In genomic region chr7:424961-425793, GRCh38 we compare ENCODE assay signal across 17 cellular contexts.
DNase-seq lines count a peak whose midpoint lies in the region; ATAC-seq and TF ChIP-seq lines count a peak whose summit lies in the region.
"Had no signal": no experiment of that assay in that cellular context is flagged by ENCODE, and none has a peak within 500 bp of the region (broad histone marks: within the 10 kb centered on the region; RNA-seq: fewer than 3 reads in every experiment).

No MANE protein-coding gene starts in this region.

- DNase-seq in AG20443 (ENCODE audit: low spot score): peak; percentile 72
- peak; percentile 47 to 82 for DNase-seq in ascending aorta (ENCODE audit: low spot score in 2 of 2)
- DNase-seq in heart left ventricle: peak in 1 of 5 donors; percentile 61
- peak; percentile 75 for DNase-seq in pons (ENCODE audit: low spot score)
- DNase-seq in KG1 (lab: John Stamatoyannopoulos, UW): no peak
- no peak for DNase-seq in effector memory CD8-positive, alpha-beta T cell
- DNase-seq in activated CD4-positive, CD25-positive, alpha-beta regulatory T cell treated with anti-CD3 and anti-CD28 coated beads, Interleukin-2, amount 50 U/mL, for 72 hours: no peak
- DNase-seq: activated gamma-delta T cell, DMS53, H9, KBM-7, PC-3, SW 1271 had no signal

- H3K27me3 ChIP-seq in ascending aorta (no peaks in the 10 kb centered on the region), heart left ventricle (peaks cover 0 to 13% (median 0%) of the 10 kb centered on the region in 9 donors)

- H3K27me3 Mint-ChIP-seq in effector memory CD8-positive, alpha-beta T cell: no peaks in the 10 kb centered on the region
- H3K27me3 Mint-ChIP-seq: natural killer cell treated with Interleukin-12 subunit alpha and Interleukin-12 subunit beta and Interleukin-15 and Interleukin-18, amount 100 ng/mL, for 72 hours; stimulated activated naive CD8-positive, alpha-beta T cell treated with anti-CD3 and anti-CD28 coated beads, Interleukin-15, Interleukin-2, amounts not matched to agents 100 ng/mL and 50 ng/mL, for 24 hours had no signal

- no peaks in the 10 kb centered on the region for H3K36me3 Mint-ChIP-seq in effector memory CD8-positive, alpha-beta T cell (ENCODE audit: insufficient read depth)
- H3K36me3 Mint-ChIP-seq: natural killer cell treated with Interleukin-12 subunit alpha and Interleukin-12 subunit beta and Interleukin-15 and Interleukin-18, amount 100 ng/mL, for 72 hours had no signal

- ATAC-seq in heart left ventricle (peak in 3 of 4 donors; percentile 6 to 45 (median 41)), HG03175 (IDR thresholded peaks at IDR 0.05; ENCODE audit: unreplicated experiment) (no peak)
- ATAC-seq in effector memory CD8-positive, alpha-beta T cell (replicated peaks): no peak
- ATAC-seq: PC-3 had no signal

- H3K27ac ChIP-seq in ascending aorta (no peak overlapping the region), heart left ventricle (no peak overlapping the region)
- H3K27ac ChIP-seq: VCaP had no signal

- H3K4me1 ChIP-seq in ascending aorta: peaks cover 8 to 18% of the 10 kb centered on the region in 2 donors
- peaks cover 0 to 15% (median 2%) of the 10 kb centered on the region in 12 donors for H3K4me1 ChIP-seq in heart left ventricle

- H3K4me1 Mint-ChIP-seq in effector memory CD8-positive, alpha-beta T cell (ENCODE audit: low read depth in 2 of 2): no peaks in the 10 kb centered on the region

- peak overlapping the region in 1 of 2 donors; percentile 20 for H3K4me3 ChIP-seq in ascending aorta
- peak overlapping the region in 1 of 12 donors; percentile 10 for H3K4me3 ChIP-seq in heart left ventricle

- TF ChIP-seq CTCF in ascending aorta (IDR thresholded peaks at IDR 0.05): no peak
- no peak for TF ChIP-seq CTCF in heart left ventricle (IDR thresholded peaks at IDR 0.05)

- no peaks in the 10 kb centered on the region for H3K36me3 ChIP-seq in ascending aorta
- no peaks in the 10 kb centered on the region for H3K36me3 ChIP-seq in heart left ventricle

- no peak for TF ChIP-seq POLR2A in heart left ventricle (IDR thresholded peaks at IDR 0.05)

- no peak overlapping the region for H3K4me3 Mint-ChIP-seq in effector memory CD8-positive, alpha-beta T cell
- H3K4me3 Mint-ChIP-seq: H9; natural killer cell treated with Interleukin-12 subunit alpha and Interleukin-12 subunit beta and Interleukin-15 and Interleukin-18, amount 100 ng/mL, for 72 hours; stimulated activated naive CD8-positive, alpha-beta T cell treated with anti-CD3 and anti-CD28 coated beads, Interleukin-15, Interleukin-2, amounts not matched to agents 100 ng/mL and 50 ng/mL, for 24 hours had no signal

- intact Hi-C loops in ascending aorta (cut with DNase I): no loop called here
- intact Hi-C loops in heart left ventricle (cut with DNase I): no loop called here

- no peaks in the 10 kb centered on the region for H3K9me3 Mint-ChIP-seq in effector memory CD8-positive, alpha-beta T cell
- H3K9me3 Mint-ChIP-seq: natural killer cell treated with Interleukin-12 subunit alpha and Interleukin-12 subunit beta and Interleukin-15 and Interleukin-18, amount 100 ng/mL, for 72 hours; stimulated activated naive CD8-positive, alpha-beta T cell treated with anti-CD3 and anti-CD28 coated beads, Interleukin-15, Interleukin-2, amounts not matched to agents 100 ng/mL and 50 ng/mL, for 24 hours had no signal

- no peak overlapping the region for H3K27ac Mint-ChIP-seq in effector memory CD8-positive, alpha-beta T cell
- H3K27ac Mint-ChIP-seq: natural killer cell treated with Interleukin-12 subunit alpha and Interleukin-12 subunit beta and Interleukin-15 and Interleukin-18, amount 100 ng/mL, for 72 hours; stimulated activated naive CD8-positive, alpha-beta T cell treated with anti-CD3 and anti-CD28 coated beads, Interleukin-15, Interleukin-2, amounts not matched to agents 100 ng/mL and 50 ng/mL, for 24 hours had no signal

- WGBS in heart left ventricle, 4 donors: 54 to 60% (median 57%) methylated on average over 32 to 46 of the region's 46 CpGs

- H3K9me3 ChIP-seq in ascending aorta: no peaks in the 10 kb centered on the region
- H3K9me3 ChIP-seq in heart left ventricle: no peaks in the 10 kb centered on the region

Comparison
In these comparisons a context has a peak if more than half of its experiments do, and no peak if none do; other contexts are left out.
1. DNase-seq: peak in AG20443 (single experiment), ascending aorta (2 of 2) and pons (single experiment); none in KG1 (single experiment), effector memory CD8-positive, alpha-beta T cell (0 of 3) and activated CD4-positive, CD25-positive, alpha-beta regulatory T cell treated with anti-CD3 and anti-CD28 coated beads, Interleukin-2, amount 50 U/mL, for 72 hours (single experiment).
2. ATAC-seq: peak in heart left ventricle (3 of 4); none in effector memory CD8-positive, alpha-beta T cell (single experiment) and HG03175 (single experiment).